Comparison of ENCODE assay signal across 26 cellular contexts in the genomic region with DNA sequence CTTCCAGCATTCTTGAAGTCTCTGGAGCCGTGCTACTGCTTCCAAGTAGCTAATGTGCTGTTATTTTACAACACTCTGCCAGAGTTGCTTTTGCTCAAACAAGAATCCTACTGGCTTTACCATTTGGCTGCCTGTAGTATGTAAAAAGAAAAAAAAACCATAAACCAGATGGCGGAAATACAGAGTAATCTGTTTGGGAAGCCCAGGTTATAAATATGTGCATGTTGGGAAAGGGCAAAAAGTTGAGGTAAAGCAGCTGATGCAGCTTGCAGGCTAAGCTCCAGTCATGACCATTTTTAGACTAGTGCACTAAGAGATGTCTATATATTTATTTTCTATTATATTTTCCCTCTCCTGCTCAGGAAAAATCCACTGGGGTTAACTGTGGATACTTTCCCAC.
A peak's percentile ranks its signal among the peaks of the same experiment; 100 is the strongest.
DNase-seq lines count a peak whose midpoint lies in the region; ATAC-seq and TF ChIP-seq lines count a peak whose summit lies in the region.
"Had no signal": no experiment of that assay in that cellular context is flagged by ENCODE, and none has a peak within 500 bp of the region (broad histone marks: within the 10 kb centered on the region; RNA-seq: fewer than 3 reads in every experiment).

No MANE protein-coding gene starts in this region.

- TF ChIP-seq CTCF in hepatocyte (IDR thresholded peaks at IDR 0.05; ENCODE audit: poor library complexity): no peak

- H3K27ac Mint-ChIP-seq in activated T-helper 17 cell treated with anti-CD3 and anti-CD28 coated beads, Interleukin-2, amount 50 U/mL, for 72 hours: no peak overlapping the region
- H3K27ac Mint-ChIP-seq: B cell, H9, HFFc6 had no signal

- no peak overlapping the region for H2AFZ ChIP-seq in hepatocyte
- H2AFZ ChIP-seq: GM23248 had no signal

- WGBS in hepatocyte (ENCODE audit: low lambda C conversion rate, missing lambda C conversion rate): 61% methylated on average over 2 of the region's 2 CpGs

- no peaks in the 10 kb centered on the region for H3K9me2 ChIP-seq in hepatocyte (replicated peaks; ENCODE audit: insufficient read depth)

- no peak for ATAC-seq in sciatic nerve
- no peak for ATAC-seq in activated T-helper 17 cell treated with anti-CD3 and anti-CD28 coated beads, Interleukin-2, amount 50 U/mL, for 72 hours (replicated peaks)
- ATAC-seq: GM12878, HepG2, Right ventricle myocardium inferior had no signal

- no peaks in the 10 kb centered on the region for H4K20me1 ChIP-seq in hepatocyte (ENCODE audit: insufficient read depth, poor library complexity, severe bottlenecking)

- no peak overlapping the region for H3K4me2 ChIP-seq in hepatocyte

- no peak overlapping the region for H3K27ac ChIP-seq in hepatocyte
- peak overlapping the region; percentile 58 for H3K27ac ChIP-seq in muscle layer of duodenum (ENCODE audit: low read length)
- no peak overlapping the region for H3K27ac ChIP-seq in caudate nucleus (ENCODE audit: low read depth, low read length)
- H3K27ac ChIP-seq: GM23248, HL-60, SJSA1 had no signal

- H3K36me3 Mint-ChIP-seq in activated T-helper 17 cell treated with anti-CD3 and anti-CD28 coated beads, Interleukin-2, amount 50 U/mL, for 72 hours (ENCODE audit: low read depth): no peaks in the 10 kb centered on the region
- H3K36me3 Mint-ChIP-seq: CD14-positive monocyte had no signal

- H3K4me3 ChIP-seq in hepatocyte: no peak overlapping the region
- no peak overlapping the region for H3K4me3 ChIP-seq in muscle layer of duodenum (ENCODE audit: low read depth in 1 of 2, low read length in 2 of 2)
- H3K4me3 ChIP-seq: GM12878, GM23248, SJSA1 had no signal

- H3K27me3 ChIP-seq in hepatocyte: no peaks in the 10 kb centered on the region
- no peaks in the 10 kb centered on the region for H3K27me3 ChIP-seq in muscle layer of duodenum (ENCODE audit: low read depth, low read length)
- H3K27me3 ChIP-seq: SJSA1 had no signal

- intact Hi-C loops in sciatic nerve (cut with DNase I): no loop called here

- no peaks in the 10 kb centered on the region for H3K36me3 ChIP-seq in hepatocyte (replicated peaks; ENCODE audit: insufficient read depth, low read depth)
- no peaks in the 10 kb centered on the region for H3K36me3 ChIP-seq in muscle layer of duodenum (ENCODE audit: control insufficient read depth in 1 of 2, insufficient read depth in 2 of 2, low read length in 2 of 2)
- H3K36me3 ChIP-seq: SJSA1 had no signal

- H3K27me3 Mint-ChIP-seq in activated T-helper 17 cell treated with anti-CD3 and anti-CD28 coated beads, Interleukin-2, amount 50 U/mL, for 72 hours: no peaks in the 10 kb centered on the region
- H3K27me3 Mint-ChIP-seq: B cell had no signal

- no peaks in the 10 kb centered on the region for H3K79me2 ChIP-seq in hepatocyte

- H3K4me1 ChIP-seq in hepatocyte (ENCODE audit: insufficient read depth): peaks cover 3% of the 10 kb centered on the region
- H3K4me1 ChIP-seq in muscle layer of duodenum (ENCODE audit: control insufficient read depth in 1 of 2, insufficient read depth in 2 of 2, low read length in 2 of 2): peaks cover 0 to 4% of the 10 kb centered on the region in 2 donors
- H3K4me1 ChIP-seq: SJSA1 had no signal

- no peaks in the 10 kb centered on the region for H3K9me3 ChIP-seq in hepatocyte (ENCODE audit: low read depth)
- peaks cover 0 to 5% of the 10 kb centered on the region in 2 donors for H3K9me3 ChIP-seq in muscle layer of duodenum (ENCODE audit: control insufficient read depth in 1 of 2, low read length in 2 of 2)

- DNase-seq in NCI-H2171 treated with DMSO at 0.1 percent for 48 hours (lab: John Stamatoyannopoulos, UW) (peak; percentile 50), NCI-H2171 (lab: John Stamatoyannopoulos, UW) (no peak), hepatocyte (ENCODE audit: low spot score) (peak; percentile 8), sciatic nerve (ENCODE audit: low spot score) (no peak), caudate nucleus (lab: John Stamatoyannopoulos, UW) (no peak)
- no peak for DNase-seq in stimulated activated naive CD4-positive, alpha-beta T cell (lab: John Stamatoyannopoulos, UW)
- DNase-seq: 8988T, DMS79 treated with DMSO at 0.1 percent for 48 hours, GM23248, H9, HFFc6, KG1, NCI-H1092, NCI-H1436 treated with DMSO at 0.1 percent for 48 hours, NCI-H2029 treated with DMSO at 0.1 percent for 48 hours, NCI-H446, NCI-H526 had no signal

- no peaks in the 10 kb centered on the region for H3K4me1 Mint-ChIP-seq in activated T-helper 17 cell treated with anti-CD3 and anti-CD28 coated beads, Interleukin-2, amount 50 U/mL, for 72 hours
- H3K4me1 Mint-ChIP-seq: B cell, CD14-positive monocyte, H9 had no signal

- H3K9me3 Mint-ChIP-seq in activated T-helper 17 cell treated with anti-CD3 and anti-CD28 coated beads, Interleukin-2, amount 50 U/mL, for 72 hours: peaks cover 10% of the 10 kb centered on the region

- no peak overlapping the region for H3K4me3 Mint-ChIP-seq in activated T-helper 17 cell treated with anti-CD3 and anti-CD28 coated beads, Interleukin-2, amount 50 U/mL, for 72 hours
- H3K4me3 Mint-ChIP-seq: B cell, CD14-positive monocyte, H9, HFFc6 had no signal

Comparison
In these comparisons a context has a peak if more than half of its experiments do, and no peak if none do; other contexts are left out.
1. DNase-seq: peak in NCI-H2171 treated with DMSO at 0.1 percent for 48 hours (single experiment) and hepatocyte (single experiment); none in NCI-H2171 (single experiment), sciatic nerve (single experiment), caudate nucleus (0 of 61) and stimulated activated naive CD4-positive, alpha-beta T cell (0 of 6).